25 cellular contexts compared by ENCODE assay signal in the genomic region with DNA sequence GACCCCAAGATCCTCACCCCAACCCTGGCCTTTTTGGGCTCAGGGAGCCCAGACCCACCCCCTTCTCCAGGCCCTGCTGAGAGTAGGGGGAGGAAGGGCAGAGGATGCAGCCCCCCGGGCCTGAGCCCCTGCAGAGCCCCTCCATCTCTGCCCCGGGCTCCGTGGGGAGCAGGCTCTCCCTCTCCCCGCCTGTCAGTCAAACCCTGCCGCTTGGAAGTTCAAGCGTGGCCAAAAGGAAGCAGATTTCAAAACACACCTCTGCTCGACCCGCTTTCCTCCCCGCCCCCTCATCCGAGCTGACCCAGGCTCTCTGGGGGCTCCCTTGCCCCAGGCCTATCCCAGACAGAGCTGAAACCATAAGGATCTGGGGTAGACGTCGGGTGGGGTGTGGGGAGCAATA.
"Had no signal": no experiment of that assay in that cellular context is flagged by ENCODE, and none has a peak within 500 bp of the region (broad histone marks: within the 10 kb centered on the region; RNA-seq: fewer than 3 reads in every experiment).

No MANE protein-coding gene starts in this region.

- H3K4me3 ChIP-seq: SK-N-MC had no signal

- H3K9me3 Mint-ChIP-seq: activated CD4-positive, alpha-beta memory T cell treated with anti-CD3 and anti-CD28 coated beads for 36 hours; activated CD4-positive, alpha-beta T cell treated with anti-CD3 and anti-CD28 coated beads, Interleukin-2, amount 10 ng/mL, durations not matched to agents 7 days and 5 days; activated naive CD4-positive, alpha-beta T cell treated with anti-CD3 and anti-CD28 coated beads for 36 hours; activated T-helper 17 cell treated with anti-CD3 and anti-CD28 coated beads, Interleukin-2, amount 50 U/mL, for 72 hours; central memory CD8-positive, alpha-beta T cell; T-cell had no signal

- H3K36me3 Mint-ChIP-seq: activated CD4-positive, alpha-beta memory T cell treated with anti-CD3 and anti-CD28 coated beads for 36 hours; activated naive CD8-positive, alpha-beta T cell; brain; T-cell had no signal

- H3K27ac Mint-ChIP-seq: activated CD4-positive, alpha-beta memory T cell treated with anti-CD3 and anti-CD28 coated beads for 36 hours; activated CD4-positive, alpha-beta T cell treated with anti-CD3 and anti-CD28 coated beads, Interleukin-2, amount 10 ng/mL, durations not matched to agents 7 days and 5 days; activated naive CD4-positive, alpha-beta T cell treated with anti-CD3 and anti-CD28 coated beads for 36 hours; activated naive CD8-positive, alpha-beta T cell; T-cell had no signal

- FAIRE-seq: astrocyte had no signal

- ATAC-seq: activated T-helper 17 cell treated with anti-CD3 and anti-CD28 coated beads, Interleukin-2, amount 50 U/mL, for 72 hours; PC-3; T-cell had no signal

- H3K4me3 Mint-ChIP-seq: activated CD4-positive, alpha-beta memory T cell treated with anti-CD3 and anti-CD28 coated beads for 36 hours; activated CD4-positive, alpha-beta T cell treated with anti-CD3 and anti-CD28 coated beads, Interleukin-2, amount 10 ng/mL, durations not matched to agents 7 days and 5 days; activated naive CD4-positive, alpha-beta T cell treated with anti-CD3 and anti-CD28 coated beads for 36 hours; activated naive CD8-positive, alpha-beta T cell; activated T-helper 17 cell treated with anti-CD3 and anti-CD28 coated beads, Interleukin-2, amount 50 U/mL, for 72 hours; central memory CD8-positive, alpha-beta T cell; T-cell had no signal

- H3K27ac ChIP-seq: SK-N-MC, VCaP had no signal

- DNase-seq: activated CD4-positive, alpha-beta memory T cell treated with anti-CD3 and anti-CD28 coated beads for 36 hours; activated CD4-positive, alpha-beta T cell treated with anti-CD3 and anti-CD28 coated beads, Interleukin-2, amount 10 ng/mL, durations not matched to agents 7 days and 5 days; activated CD4-positive, CD25-positive, alpha-beta regulatory T cell; activated CD8-positive, alpha-beta memory T cell treated with anti-CD3 and anti-CD28 coated beads for 24 hours; activated gamma-delta T cell; activated naive CD4-positive, alpha-beta T cell treated with anti-CD3 and anti-CD28 coated beads for 36 hours; activated T-cell treated with anti-CD3 and anti-CD28 coated beads for 4 hours; activated T-cell treated with anti-CD3 and anti-CD28 coated beads, Interleukin-2, amount 50 U/mL, for 48 hours; amygdala; NCI-H1092; NCI-H1417 treated with DMSO at 0.1 percent for 48 hours; NCI-H1694; NCI-H2029 treated with DMSO at 0.1 percent for 48 hours; NCI-H524; PC-3; SHP77 treated with DMSO at 0.1 percent for 48 hours; T-cell; T1000 had no signal
